In genomic region chr13:60583196-60583908, GRCh38 we compare ENCODE assay signal across 11 cellular contexts.
DNase-seq lines count a peak whose midpoint lies in the region; ATAC-seq and TF ChIP-seq lines count a peak whose summit lies in the region.
"Had no signal": no experiment of that assay in that cellular context is flagged by ENCODE, and none has a peak within 500 bp of the region (broad histone marks: within the 10 kb centered on the region; RNA-seq: fewer than 3 reads in every experiment).

No MANE protein-coding gene starts in this region.

- DNase-seq in AG09309 (ENCODE audit: low read depth), result peak; percentile 70
- DNase-seq in IMR-90, result peak; percentile 16
- peak; percentile 70 for DNase-seq in astrocyte of the hippocampus (ENCODE audit: low read depth, low spot score)
- DNase-seq in NCI-H2107 (lab: John Stamatoyannopoulos, UW), result no peak
- DNase-seq in GDM1 (lab: John Stamatoyannopoulos, UW), result no peak
- no peak for DNase-seq in occipital lobe (lab: John Stamatoyannopoulos, UW)
- DNase-seq: activated naive CD8-positive, alpha-beta T cell treated with anti-CD3 and anti-CD28 coated beads, Interleukin-2, amount 50 U/mL, for 24 hours; NCI-H446 treated with DMSO at 0.1 percent for 48 hours had no signal

- H3K9ac ChIP-seq in IMR-90 (ENCODE audit: low read depth, low read length) (no peak overlapping the region), mucosa of rectum (ENCODE audit: low read depth in 1 of 2, low read length in 2 of 2) (no peak overlapping the region)

- no peak overlapping the region for H3K4ac ChIP-seq in IMR-90 (ENCODE audit: low read depth, low read length)

- H2BK120ac ChIP-seq in IMR-90 (ENCODE audit: low read depth, low read length), result no peak overlapping the region

- no peak overlapping the region for H2AK5ac ChIP-seq in IMR-90 (ENCODE audit: low read depth, low read length)

- intact Hi-C loops in IMR-90 (cut with micrococcal nuclease), result no loop called here

- no peak overlapping the region for H3K27ac ChIP-seq in IMR-90 (ENCODE audit: insufficient read depth, low read length)
- H3K27ac ChIP-seq in mucosa of rectum (ENCODE audit: low read depth in 2 of 2, low read length in 2 of 2), result peak overlapping the region; percentile 48 to 60
- H3K27ac ChIP-seq: tibial artery had no signal

- no peaks in the 10 kb centered on the region for H3K27me3 ChIP-seq in IMR-90 (ENCODE audit: control insufficient read depth, insufficient read depth, low read length)
- H3K27me3 ChIP-seq in mucosa of rectum (ENCODE audit: control insufficient read depth in 2 of 2, insufficient read depth in 2 of 2, low read length in 2 of 2), result no peaks in the 10 kb centered on the region
- H3K27me3 ChIP-seq: tibial artery had no signal

- WGBS in IMR-90 (ENCODE audit: extremely low coverage in 2 of 2, insufficient read length in 1 of 2), 2 experiments, result 81% methylated on average over 2 of the region's 9 CpGs; no CpG with 5 or more reads in 1 of the 2 experiments

- H4K91ac ChIP-seq in IMR-90 (ENCODE audit: insufficient read depth, low read depth, low read length), result no peak overlapping the region

- TF ChIP-seq POLR2A in IMR-90 (IDR thresholded peaks at IDR 0.05; ENCODE audit: low read depth, low read length), result no peak

- ATAC-seq in IMR-90 (ENCODE audit: low read depth) (peak; percentile 28; the same call in 1 of the 2 replicates), HG02610 (IDR thresholded peaks at IDR 0.05; ENCODE audit: unreplicated experiment) (no peak)

- H4K5ac ChIP-seq in IMR-90 (ENCODE audit: low read depth, low read length), result no peak overlapping the region

- H2AK9ac ChIP-seq in IMR-90 (replicated peaks; ENCODE audit: low read depth, low read length, poor library complexity), result no peak overlapping the region

- H3K4me3 ChIP-seq in AG09309 (ENCODE audit: control insufficient read depth, low read depth, low read length) (peak overlapping the region; percentile 3), IMR-90 (ENCODE audit: insufficient read depth, low read depth, low read length) (no peak overlapping the region), mucosa of rectum (ENCODE audit: low read length in 2 of 2) (no peak overlapping the region)
- H3K4me3 ChIP-seq: tibial artery had no signal

- H2BK15ac ChIP-seq in IMR-90 (ENCODE audit: low read depth, low read length), result no peak overlapping the region

- H3K56ac ChIP-seq in IMR-90 (ENCODE audit: extremely low read depth, insufficient read depth, low read length), result no peak overlapping the region

- no peak for TF ChIP-seq RAD21 in IMR-90 (IDR thresholded peaks at IDR 0.05; ENCODE audit: low read length)

- H2AFZ ChIP-seq in IMR-90 (replicated peaks; ENCODE audit: low read length, poor library complexity), result no peak overlapping the region

- H3K9me3 ChIP-seq in IMR-90 (ENCODE audit: control insufficient read depth, insufficient read depth, low read length) (0 out of 2 replicates have a peak, but pooled peaks cover 1% of the 10 kb centered on the region), mucosa of rectum (ENCODE audit: control insufficient read depth in 2 of 2, low read length in 2 of 2) (no peaks in the 10 kb centered on the region)

- H3K36me3 ChIP-seq in IMR-90 (ENCODE audit: control insufficient read depth, insufficient read depth, low read length), result no peaks in the 10 kb centered on the region
- H3K36me3 ChIP-seq in mucosa of rectum (ENCODE audit: control insufficient read depth in 2 of 2, insufficient read depth in 2 of 2, low read length in 2 of 2), result no peaks in the 10 kb centered on the region
- H3K36me3 ChIP-seq: tibial artery had no signal

- no peak overlapping the region for H3K18ac ChIP-seq in IMR-90 (ENCODE audit: low read depth, low read length)

- no peaks in the 10 kb centered on the region for H3K79me1 ChIP-seq in IMR-90 (ENCODE audit: low read depth in 1 of 2, low read length in 2 of 2)

- no peaks in the 10 kb centered on the region for H3K9me1 ChIP-seq in IMR-90 (ENCODE audit: insufficient read depth, low read length)

- no peak overlapping the region for H3K23ac ChIP-seq in IMR-90 (ENCODE audit: low read depth, low read length)

- no peak overlapping the region for H4K8ac ChIP-seq in IMR-90 (ENCODE audit: low read depth in 2 of 2, low read length in 2 of 2)

- CTCF ChIA-PET in IMR-90 (lab: Yijun Ruan, JAX), result no interaction called here

- no peak overlapping the region for H2BK20ac ChIP-seq in IMR-90 (ENCODE audit: low read depth, low read length)

- POLR2A ChIA-PET in IMR-90 (lab: Charles Lee; ENCODE audit: unreplicated experiment), result no interaction called here

- no peaks in the 10 kb centered on the region for H3K4me1 ChIP-seq in IMR-90 (ENCODE audit: control insufficient read depth, insufficient read depth, low read length)
- H3K4me1 ChIP-seq in mucosa of rectum (ENCODE audit: control insufficient read depth in 2 of 2, insufficient read depth in 2 of 2, low read length in 2 of 2), result peaks cover 0 to 6% of the 10 kb centered on the region in 2 donors
- H3K4me1 ChIP-seq: tibial artery had no signal

- peak; percentile 53 for TF ChIP-seq CTCF in AG09309 (IDR thresholded peaks at IDR 0.05; ENCODE audit: control insufficient read depth, insufficient read depth, low read depth, low read length, missing control alignments)
- no peak for TF ChIP-seq CTCF in IMR-90 (conservative IDR thresholded peaks at IDR 0.05; ENCODE audit: low read depth, low read length)

- no peak overlapping the region for H2BK5ac ChIP-seq in IMR-90 (ENCODE audit: low read depth, low read length, poor library complexity, severe bottlenecking)

- dilution Hi-C loops in IMR-90 (cut with HindIII; ENCODE audit: low sequenced_read_pairs, unreplicated experiment), result no loop called here

- no TSS peak for BruUV-seq in IMR-90 (replicated peaks; lab: Mats Ljungman, UMichigan)

- no peak overlapping the region for H3K4me2 ChIP-seq in IMR-90 (ENCODE audit: low read depth, low read length)

- in situ Hi-C loops in IMR-90 (cut with MboI; ENCODE audit: low sequenced_read_pairs), result no loop called here

- H4K20me1 ChIP-seq in IMR-90 (ENCODE audit: insufficient read depth, low read length), result no peaks in the 10 kb centered on the region

- no peak overlapping the region for H3K14ac ChIP-seq in IMR-90 (replicated peaks; ENCODE audit: low read depth, low read length)

TF ChIP-seq in IMR-90, 13 proteins besides CTCF, POLR2A, EP300 and RAD21:
- TF ChIP-seq CEBPB (IDR thresholded peaks at IDR 0.05; ENCODE audit: low read depth, low read length), result no peak
- TF ChIP-seq USF2 (IDR thresholded peaks at IDR 0.05; ENCODE audit: low read depth, low read length), result peak; percentile 29; the same call in 1 of the 2 replicates
- TF ChIP-seq SMC3 (IDR thresholded peaks at IDR 0.05; ENCODE audit: low read depth, low read length), result no peak
- no peak for TF ChIP-seq ELK1 (IDR thresholded peaks at IDR 0.05; ENCODE audit: borderline replicate concordance, low read depth, low read length)
- no peak for TF ChIP-seq RFX5 (IDR thresholded peaks at IDR 0.05; ENCODE audit: low read depth, low read length)
- 0 out of 2 replicates have a peak, but pooled peaks have one; percentile 12 for TF ChIP-seq NFE2L2 (IDR thresholded peaks at IDR 0.05; ENCODE audit: low read depth, low read length)
- no peak for TF ChIP-seq BHLHE40 (IDR thresholded peaks at IDR 0.05; ENCODE audit: low read depth, low read length)
- no peak for TF ChIP-seq FOS (IDR thresholded peaks at IDR 0.05; ENCODE audit: low read depth, low read length)

Comparison
In these comparisons a context has a peak if more than half of its experiments do, and no peak if none do; other contexts are left out.
1. DNase-seq: peak in AG09309 (single experiment), IMR-90 (single experiment) and astrocyte of the hippocampus (single experiment); none in NCI-H2107 (single experiment), GDM1 (single experiment) and occipital lobe (single experiment).